In the genomic region with DNA sequence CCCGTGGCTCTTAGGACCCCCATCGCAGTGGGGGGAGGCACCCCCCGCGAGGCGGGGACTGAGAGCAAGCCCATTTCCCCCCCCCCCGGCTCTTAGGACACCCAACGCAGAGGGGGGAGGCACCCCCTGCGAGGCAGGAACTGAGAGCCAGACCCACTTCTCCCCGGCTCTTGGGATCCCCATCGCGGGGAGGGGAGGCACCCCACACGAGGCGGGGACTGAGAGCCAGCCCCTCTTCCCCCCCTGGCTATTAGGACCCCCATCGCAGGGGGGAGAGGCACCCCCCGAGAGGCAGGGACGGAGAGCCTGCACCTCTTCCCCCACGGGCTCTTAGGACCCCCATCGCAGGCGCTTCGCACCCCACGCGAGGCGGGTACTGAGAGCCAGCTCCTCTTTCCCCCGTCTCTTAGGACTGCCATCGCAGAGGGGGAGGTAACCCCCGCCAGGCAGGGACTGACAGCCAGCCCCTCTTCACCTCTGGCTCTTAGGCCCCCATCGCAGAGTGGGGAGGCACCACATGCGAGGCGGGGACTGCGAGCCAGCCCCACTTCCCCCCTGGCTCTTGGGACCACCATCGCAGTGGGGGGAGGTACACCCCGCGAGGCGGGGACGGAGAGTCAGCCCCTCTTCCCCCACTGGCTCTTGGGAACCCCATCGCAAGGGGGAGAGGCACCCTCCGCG, we compare ENCODE assay signal across 11 cellular contexts. TPM values are rescaled to one million over a fixed set of nuclear protein-coding genes. Genes with fewer than 3 reads are reported as not detected.
DNase-seq lines count a peak whose midpoint lies in the region; ATAC-seq and TF ChIP-seq lines count a peak whose summit lies in the region.
"Had no signal": no experiment of that assay in that cellular context is flagged by ENCODE, and none has a peak within 500 bp of the region (broad histone marks: within the 10 kb centered on the region; RNA-seq: fewer than 3 reads in every experiment).

No MANE protein-coding gene starts in this region.

- peak overlapping the region; percentile 90 for H3K4me2 ChIP-seq in SK-N-SH

- no peaks in the 10 kb centered on the region for H3K79me2 ChIP-seq in SK-N-SH (ENCODE audit: insufficient read depth)

- POLR2A ChIA-PET in SK-N-SH (lab: Yijun Ruan, JAX) = no interaction called here

- no peaks in the 10 kb centered on the region for H4K20me1 ChIP-seq in SK-N-SH (ENCODE audit: insufficient read depth)

- no peak for TF ChIP-seq RAD21 in SK-N-SH (IDR thresholded peaks at IDR 0.05; ENCODE audit: low read length)

- no peak for TF ChIP-seq CTCF in SK-N-SH (IDR thresholded peaks at IDR 0.05)

- 0% methylated on average over 3 of the region's 38 CpGs for WGBS in SK-N-SH (ENCODE audit: low lambda C conversion rate)

- CTCF ChIA-PET in SK-N-SH (lab: Yijun Ruan, JAX) = no interaction called here

- H3K27ac ChIP-seq in SK-N-SH (ENCODE audit: low read depth in 2 of 2, low read length in 1 of 2) = no peak overlapping the region
- H3K27ac ChIP-seq: GM23248 had no signal

- no peaks in the 10 kb centered on the region for H3K36me3 ChIP-seq in SK-N-SH (replicated peaks in 1 of 2; ENCODE audit: control insufficient read depth in 1 of 2, insufficient read depth in 2 of 2, low read length in 1 of 2)
- H3K36me3 ChIP-seq in iPS-15b (ENCODE audit: control insufficient read depth, insufficient read depth, low read length) = no peaks in the 10 kb centered on the region

- H3K9me2 ChIP-seq in SK-N-SH = no peaks in the 10 kb centered on the region

- peaks cover 0 to 31% of the 10 kb centered on the region in 2 experiments; a peak in 1 of 4 replicates for H3K4me1 ChIP-seq in SK-N-SH (ENCODE audit: control insufficient read depth in 1 of 2, insufficient read depth in 2 of 2, low read depth in 1 of 2, low read length in 1 of 2)
- H3K4me1 ChIP-seq in iPS-15b (ENCODE audit: control insufficient read depth, insufficient read depth, low read length) = no peaks in the 10 kb centered on the region

- DNase-seq in NCI-H2171 treated with DMSO at 0.1 percent for 48 hours (lab: John Stamatoyannopoulos, UW) (peak; percentile 27), NCI-H2171 (lab: John Stamatoyannopoulos, UW) (no peak), SK-N-SH (peak; percentile 50), sciatic nerve (ENCODE audit: low spot score) (no peak), activated gamma-delta T cell (lab: John Stamatoyannopoulos, UW) (no peak)
- DNase-seq: GDM1, GM23248, mammary epithelial cell had no signal

- no peaks in the 10 kb centered on the region; the same call in 1 of the 2 replicates for H3K27me3 ChIP-seq in SK-N-SH (ENCODE audit: insufficient read depth)
- H3K27me3 ChIP-seq in iPS-15b (ENCODE audit: control insufficient read depth, insufficient read depth, low read length) = peaks cover 19% of the 10 kb centered on the region

- no peak overlapping the region for H2AFZ ChIP-seq in SK-N-SH (ENCODE audit: low read depth)
- H2AFZ ChIP-seq: GM23248 had no signal

- intact Hi-C loops in sciatic nerve (cut with DNase I) = no loop called here

- no peaks in the 10 kb centered on the region for H3K9me3 ChIP-seq in SK-N-SH
- H3K9me3 ChIP-seq in iPS-15b (ENCODE audit: control insufficient read depth, insufficient read depth, low read length) = no peaks in the 10 kb centered on the region

- H3K9ac ChIP-seq in SK-N-SH (no peak overlapping the region), iPS-15b (ENCODE audit: low read depth, low read length) (no peak overlapping the region)
- H3K9ac ChIP-seq: GM23248 had no signal

- peaks cover 3% of the 10 kb centered on the region for H3F3A ChIP-seq in SK-N-SH (replicated peaks; ENCODE audit: insufficient read depth)

- TF ChIP-seq EP300 in SK-N-SH (IDR thresholded peaks at IDR 0.05; ENCODE audit: borderline replicate concordance in 1 of 2, low read depth in 1 of 2, low read length in 1 of 2) = no peak

- H3K4me3 ChIP-seq in SK-N-SH (ENCODE audit: low read depth in 2 of 2, low read length in 1 of 2) = peak overlapping the region; percentile 39 to 45; a peak in 2 of 4 replicates
- peak overlapping the region; percentile 79 for H3K4me3 ChIP-seq in iPS-15b (ENCODE audit: low read depth, low read length)
- H3K4me3 ChIP-seq: GM23248 had no signal

- peak; percentile 15 for ATAC-seq in sciatic nerve
- no peak for ATAC-seq in HG03025 (IDR thresholded peaks at IDR 0.05; ENCODE audit: low FRiP score, unreplicated experiment)
- ATAC-seq in GM18511 (IDR thresholded peaks at IDR 0.05; ENCODE audit: unreplicated experiment) = no peak

TF ChIP-seq in SK-N-SH, 30 proteins besides CTCF, POLR2A, EP300 and RAD21:
- TF ChIP-seq RCOR1 (IDR thresholded peaks at IDR 0.05; ENCODE audit: low read length) = no peak
- TF ChIP-seq SMC3 (IDR thresholded peaks at IDR 0.05; ENCODE audit: low read depth, low read length) = no peak
- TF ChIP-seq MXI1 (IDR thresholded peaks at IDR 0.05; ENCODE audit: low read depth, low read length) = no peak

RNA-seq across cellular contexts. Expression of a gene that starts 46.0 kb away (rescaled TPM):
- 33.4 and 38.3 TPM in 2 replicates for polyA plus RNA-seq in SK-N-SH (2012; rRNA removed)
- polyA plus RNA-seq in SK-N-SH (2012; cell fraction: cytosol; rRNA removed) = 7.8 and 12.2 TPM in 2 replicates
- 221 and 235 TPM in 2 replicates for polyA plus RNA-seq in SK-N-SH (2012; cell fraction: nucleus; rRNA removed)
- total RNA-seq in sciatic nerve = 15.6 TPM

Comparison
In these comparisons a context has a peak if more than half of its experiments do, and no peak if none do; other contexts are left out.
1. DNase-seq: peak in NCI-H2171 treated with DMSO at 0.1 percent for 48 hours (single experiment) and SK-N-SH (single experiment); none in NCI-H2171 (single experiment), sciatic nerve (single experiment) and activated gamma-delta T cell (single experiment).